Comparison of ENCODE assay signal across 1 cellular context in genomic region chr5:139445325-139446170, GRCh38.
TF ChIP-seq lines count a peak whose summit lies in the region.

No MANE protein-coding gene starts in this region.

TF ChIP-seq in SK-N-SH treated with all-trans-retinoic acid at 6 μM for 48 hours, 23 proteins besides CTCF, POLR2A, EP300 and RAD21 (continued from another document):
- TF ChIP-seq, protein P1, sequence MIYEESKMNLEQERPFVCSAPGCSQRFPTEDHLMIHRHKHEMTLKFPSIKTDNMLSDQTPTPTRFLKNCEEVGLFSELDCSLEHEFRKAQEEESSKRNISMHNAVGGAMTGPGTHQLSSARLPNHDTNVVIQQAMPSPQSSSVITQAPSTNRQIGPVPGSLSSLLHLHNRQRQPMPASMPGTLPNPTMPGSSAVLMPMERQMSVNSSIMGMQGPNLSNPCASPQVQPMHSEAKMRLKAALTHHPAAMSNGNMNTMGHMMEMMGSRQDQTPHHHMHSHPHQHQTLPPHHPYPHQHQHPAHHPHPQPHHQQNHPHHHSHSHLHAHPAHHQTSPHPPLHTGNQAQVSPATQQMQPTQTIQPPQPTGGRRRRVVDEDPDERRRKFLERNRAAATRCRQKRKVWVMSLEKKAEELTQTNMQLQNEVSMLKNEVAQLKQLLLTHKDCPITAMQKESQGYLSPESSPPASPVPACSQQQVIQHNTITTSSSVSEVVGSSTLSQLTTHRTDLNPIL (CRISPR knock-in tag; IDR thresholded peaks at IDR 0.05; ENCODE audit: low read depth) = no peak
- TF ChIP-seq TOX (CRISPR knock-in tag; IDR thresholded peaks at IDR 0.05; ENCODE audit: borderline replicate concordance) (no peak), PATZ1 (CRISPR knock-in tag; IDR thresholded peaks at IDR 0.05; ENCODE audit: borderline replicate concordance) (no peak), BACH2 (CRISPR knock-in tag; IDR thresholded peaks at IDR 0.05; ENCODE audit: borderline replicate concordance) (no peak)
- TF ChIP-seq, protein P2, sequence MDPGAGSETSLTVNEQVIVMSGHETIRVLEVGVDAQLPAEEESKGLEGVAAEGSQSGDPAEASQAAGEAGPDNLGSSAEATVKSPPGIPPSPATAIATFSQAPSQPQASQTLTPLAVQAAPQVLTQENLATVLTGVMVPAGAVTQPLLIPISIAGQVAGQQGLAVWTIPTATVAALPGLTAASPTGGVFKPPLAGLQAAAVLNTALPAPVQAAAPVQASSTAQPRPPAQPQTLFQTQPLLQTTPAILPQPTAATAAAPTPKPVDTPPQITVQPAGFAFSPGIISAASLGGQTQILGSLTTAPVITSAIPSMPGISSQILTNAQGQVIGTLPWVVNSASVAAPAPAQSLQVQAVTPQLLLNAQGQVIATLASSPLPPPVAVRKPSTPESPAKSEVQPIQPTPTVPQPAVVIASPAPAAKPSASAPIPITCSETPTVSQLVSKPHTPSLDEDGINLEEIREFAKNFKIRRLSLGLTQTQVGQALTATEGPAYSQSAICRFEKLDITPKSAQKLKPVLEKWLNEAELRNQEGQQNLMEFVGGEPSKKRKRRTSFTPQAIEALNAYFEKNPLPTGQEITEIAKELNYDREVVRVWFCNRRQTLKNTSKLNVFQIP (CRISPR knock-in tag; IDR thresholded peaks at IDR 0.05; ENCODE audit: borderline replicate concordance, low read depth) = no peak
